9 cellular contexts compared by ENCODE assay signal in genomic region chr6:422423-423061, GRCh38. TPM values are rescaled to one million over a fixed set of nuclear protein-coding genes. Genes with fewer than 3 reads are reported as not detected.
DNase-seq lines count a peak whose midpoint lies in the region; ATAC-seq, FAIRE-seq and TF ChIP-seq lines count a peak whose summit lies in the region.
"Had no signal": no experiment of that assay in that cellular context is flagged by ENCODE, and none has a peak within 500 bp of the region (broad histone marks: within the 10 kb centered on the region; RNA-seq: fewer than 3 reads in every experiment).

No MANE protein-coding gene starts in this region.

- no peak overlapping the region for H3K4me3 ChIP-seq in AG04450 (ENCODE audit: low read depth, low read length)

- H3K4me3 Mint-ChIP-seq in activated naive CD8-positive, alpha-beta T cell: no peak overlapping the region
- H3K4me3 Mint-ChIP-seq: dendritic cell treated with granulocyte-macrophage colony-stimulating factor and Interleukin-4, amounts not matched to agents 40 ng/mL and 50 ng/mL, for 4 days had no signal

- DNase-seq in AG04450 (ENCODE audit: low read depth, low spot score): peak; percentile 89
- peak; percentile 67 for DNase-seq in HTR-8/SVneo (ENCODE audit: insufficient read length, low spot score)
- DNase-seq in mucosa of gallbladder (ENCODE audit: low spot score): peak; percentile 61
- DNase-seq in NCI-H2171 treated with DMSO at 0.1 percent for 48 hours (lab: John Stamatoyannopoulos, UW): no peak
- DNase-seq in DMS 273 treated with DMSO at 0.1 percent for 48 hours (lab: John Stamatoyannopoulos, UW): no peak
- no peak for DNase-seq in NCI-H1092 (lab: John Stamatoyannopoulos, UW)

- peaks cover 25% of the 10 kb centered on the region for H3K4me1 Mint-ChIP-seq in activated naive CD8-positive, alpha-beta T cell (ENCODE audit: low read depth)

- H3K9me3 Mint-ChIP-seq in activated naive CD8-positive, alpha-beta T cell (ENCODE audit: low read depth): no peaks in the 10 kb centered on the region
- H3K9me3 Mint-ChIP-seq: dendritic cell treated with granulocyte-macrophage colony-stimulating factor and Interleukin-4, amounts not matched to agents 40 ng/mL and 50 ng/mL, for 4 days had no signal

- no peak for TF ChIP-seq CTCF in AG04450 (IDR thresholded peaks at IDR 0.05; ENCODE audit: low read depth, low read length)

- H3K9me3 ChIP-seq in AG04450 (ENCODE audit: control insufficient read depth, insufficient read depth, low read length): peaks cover 25% of the 10 kb centered on the region

- ATAC-seq in GM19351 (IDR thresholded peaks at IDR 0.05; ENCODE audit: unreplicated experiment): peak; percentile 83

- peak overlapping the region; percentile 90 for H3K27ac Mint-ChIP-seq in activated naive CD8-positive, alpha-beta T cell
- H3K27ac Mint-ChIP-seq: dendritic cell treated with granulocyte-macrophage colony-stimulating factor and Interleukin-4, amounts not matched to agents 40 ng/mL and 50 ng/mL, for 4 days had no signal

- peaks cover 16% of the 10 kb centered on the region for H3K27me3 ChIP-seq in AG04450 (ENCODE audit: control insufficient read depth, insufficient read depth, low read length)

- H3K36me3 Mint-ChIP-seq in activated naive CD8-positive, alpha-beta T cell: peaks cover 2% of the 10 kb centered on the region

- no peaks in the 10 kb centered on the region for H3K27me3 Mint-ChIP-seq in activated naive CD8-positive, alpha-beta T cell

- FAIRE-seq in HTR-8/SVneo (lab: Jason Lieb, UNC): no peak

- H3K27ac ChIP-seq in AG04450 (ENCODE audit: low read depth, low read length): peak overlapping the region; percentile 92

- POLR2A ChIA-PET in AG04450 (lab: Yijun Ruan, JAX): interaction anchor here (0.6 to 0.7 kb wide), 7 partner anchors 9 to 136 kb away, joined by 3 to 8 read pairs (median 6); no protein-coding TSS in a partner anchor

- CTCF ChIA-PET in AG04450 (lab: Charles Lee): interaction anchor here (0.6 to 1.5 kb wide), 7 partner anchors 11 to 982 kb away, joined by 3 to 6 read pairs (median 4); no protein-coding TSS in a partner anchor

RNA-seq across cellular contexts. Expression of gene IRF4, which starts 31.0 kb away (rescaled TPM):
- not detected in 2 replicates for polyA plus RNA-seq in AG04450 (2011; rRNA removed)
- polyA minus RNA-seq in AG04450 (2011; rRNA and poly(A)+ RNA removed): 0.74 TPM in 1 of 2 replicates, not detected in the other
- total RNA-seq in mucosa of gallbladder: 2.9 TPM

Comparison
In these comparisons a context has a peak if more than half of its experiments do, and no peak if none do; other contexts are left out.
1. DNase-seq: peak in AG04450 (single experiment), HTR-8/SVneo (single experiment) and mucosa of gallbladder (single experiment); none in NCI-H2171 treated with DMSO at 0.1 percent for 48 hours (single experiment), DMS 273 treated with DMSO at 0.1 percent for 48 hours (single experiment) and NCI-H1092 (single experiment).